Comparison of ENCODE assay signal across 9 cellular contexts in genomic region chr6:107185570-107185969, GRCh38.
DNase-seq lines count a peak whose midpoint lies in the region; ATAC-seq and TF ChIP-seq lines count a peak whose summit lies in the region.
"Had no signal": no experiment of that assay in that cellular context is flagged by ENCODE, and none has a peak within 500 bp of the region (broad histone marks: within the 10 kb centered on the region; RNA-seq: fewer than 3 reads in every experiment).

No MANE protein-coding gene starts in this region.

- no peak for ATAC-seq in GM21723 (IDR thresholded peaks at IDR 0.05; ENCODE audit: unreplicated experiment)
- no peak for ATAC-seq in GM18867 (IDR thresholded peaks at IDR 0.05; ENCODE audit: unreplicated experiment)
- ATAC-seq: GM12878 had no signal

- CTCF ChIA-PET in Calu3 (lab: Charles Lee) = interaction anchor here (0.7 to 1.4 kb wide), 3 partner anchors 79 to 368 kb away, joined by 3 to 4 read pairs (median 4); no protein-coding TSS in a partner anchor

- H3K27ac Mint-ChIP-seq in Calu3 (ENCODE audit: unreplicated experiment) = no peak overlapping the region

- no peaks in the 10 kb centered on the region for H3K4me1 Mint-ChIP-seq in Calu3 (ENCODE audit: low read depth, unreplicated experiment)

- no peak for TF ChIP-seq CTCF in Calu3 (IDR thresholded peaks at IDR 0.05; ENCODE audit: unreplicated experiment)

- intact Hi-C loops in Calu3 (cut with micrococcal nuclease; ENCODE audit: unreplicated experiment) = no loop called here

- DNase-seq in DMS114 treated with DMSO at 0.1 percent for 48 hours (lab: John Stamatoyannopoulos, UW; ENCODE audit: unreplicated experiment) (peak; percentile 17), NCI-H1694 treated with DMSO at 0.1 percent for 48 hours (lab: John Stamatoyannopoulos, UW) (peak; percentile 29), dermis blood vessel endothelial cell (peak; percentile 41), mucosa of gallbladder (ENCODE audit: low spot score) (peak; percentile 10), A172 (ENCODE audit: low spot score) (no peak), Calu3 (no peak)

- H3K36me3 Mint-ChIP-seq in Calu3 (ENCODE audit: insufficient read depth, unreplicated experiment) = no peaks in the 10 kb centered on the region

- H3K9me3 Mint-ChIP-seq in Calu3 (ENCODE audit: low read depth, unreplicated experiment) = no peaks in the 10 kb centered on the region

- no peak overlapping the region for H3K4me3 Mint-ChIP-seq in Calu3 (ENCODE audit: low read depth, unreplicated experiment)

- BruUV-seq in Calu3 (replicated peaks; lab: Mats Ljungman, UMichigan) = no TSS peak

- no peaks in the 10 kb centered on the region for H3K27me3 Mint-ChIP-seq in Calu3 (ENCODE audit: unreplicated experiment)

Comparison
In these comparisons a context has a peak if more than half of its experiments do, and no peak if none do; other contexts are left out.
1. DNase-seq: peak in DMS114 treated with DMSO at 0.1 percent for 48 hours (single experiment), NCI-H1694 treated with DMSO at 0.1 percent for 48 hours (single experiment), dermis blood vessel endothelial cell (single experiment) and mucosa of gallbladder (single experiment); none in A172 (single experiment) and Calu3 (single experiment).